ENCODE assay signal across 26 cellular contexts in the genomic region with DNA sequence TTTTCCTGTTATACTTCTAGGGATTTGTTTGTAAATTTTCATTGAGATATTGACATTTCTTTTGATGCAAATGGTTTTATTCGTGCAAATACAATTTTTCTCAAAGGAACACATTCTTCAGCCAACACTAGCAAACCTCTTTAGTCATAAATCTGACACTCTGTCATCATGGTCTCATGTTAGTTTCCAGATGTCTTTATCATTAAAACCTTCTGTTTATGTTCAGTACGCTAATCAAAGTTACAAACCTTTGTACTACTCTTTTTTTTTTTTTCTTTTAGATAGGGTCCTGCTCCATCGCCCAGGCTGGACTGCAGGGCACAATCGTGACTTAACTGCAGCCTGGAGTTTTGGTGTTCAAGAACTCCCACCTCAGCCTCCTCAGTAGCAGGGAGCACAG. TPM values are rescaled to one million over a fixed set of nuclear protein-coding genes. Genes with fewer than 3 reads are reported as not detected.
A peak's percentile ranks its signal among the peaks of the same experiment; 100 is the strongest.
DNase-seq lines count a peak whose midpoint lies in the region; ATAC-seq, FAIRE-seq and TF ChIP-seq lines count a peak whose summit lies in the region.
"Had no signal": no experiment of that assay in that cellular context is flagged by ENCODE, and none has a peak within 500 bp of the region (broad histone marks: within the 10 kb centered on the region; RNA-seq: fewer than 3 reads in every experiment).

No MANE protein-coding gene starts in this region.

- intact Hi-C loops in K562 (cut with micrococcal nuclease), result loop anchor here (10.0 kb wide), 1 partner anchor 318 kb away; no protein-coding TSS in a partner anchor

- H3K4me1 ChIP-seq in SK-N-SH (ENCODE audit: control insufficient read depth in 1 of 2, insufficient read depth in 2 of 2, low read depth in 1 of 2, low read length in 1 of 2), result no peaks in the 10 kb centered on the region
- H3K4me1 ChIP-seq in K562 (replicated peaks in 1 of 2; ENCODE audit: control insufficient read depth in 2 of 2, insufficient read depth in 2 of 2, low read length in 2 of 2), result no peaks in the 10 kb centered on the region; a peak in 2 of 5 replicates
- peaks cover 2% of the 10 kb centered on the region for H3K4me1 ChIP-seq in mesenchymal stem cell (ENCODE audit: control insufficient read depth, insufficient read depth, low read depth, low read length)
- H3K4me1 ChIP-seq in GM23248 (ENCODE audit: insufficient read depth), result no peaks in the 10 kb centered on the region
- H3K4me1 ChIP-seq: A549; BE2C; BLaER1 treated with 17β-estradiol and CSF1 and Interleukin-3, amounts not matched to agents 10 nM and 100 nM had no signal

- no peak overlapping the region for H2BK12ac ChIP-seq in mesenchymal stem cell (ENCODE audit: low read length in 2 of 2)

- FAIRE-seq in K562 (lab: Jason Lieb, UNC), result no peak
- FAIRE-seq: A549, D721Med, GM12891, GM18507, H1 had no signal

- no peaks in the 10 kb centered on the region for H3K79me1 ChIP-seq in mesenchymal stem cell (replicated peaks; ENCODE audit: low read length, poor library complexity, severe bottlenecking)

- no peak overlapping the region for H2BK15ac ChIP-seq in mesenchymal stem cell (ENCODE audit: low read depth, poor library complexity, severe bottlenecking)

- POLR2A ChIA-PET in HEK293T (lab: Yijun Ruan, JAX) (no interaction called here), SK-N-SH (lab: Yijun Ruan, JAX) (no interaction called here), K562 (lab: Yijun Ruan, JAX) (interaction anchor here (0.6 kb wide), 1 partner anchor 206 kb away, joined by 4 read pairs; no protein-coding TSS in a partner anchor)

- peak; percentile 70 for ATAC-seq in K562
- ATAC-seq in GM19463 (IDR thresholded peaks at IDR 0.05; ENCODE audit: unreplicated experiment), result no peak
- ATAC-seq: A549 had no signal

- H3K9me3 ChIP-seq in SK-N-SH, result no peaks in the 10 kb centered on the region
- H3K9me3 ChIP-seq in K562 (replicated peaks; ENCODE audit: control insufficient read depth, insufficient read depth, low read depth, low read length), result no peaks in the 10 kb centered on the region
- peaks cover 12% of the 10 kb centered on the region for H3K9me3 ChIP-seq in mesenchymal stem cell (ENCODE audit: control insufficient read depth, low read length)
- no peaks in the 10 kb centered on the region for H3K9me3 ChIP-seq in GM23248 (ENCODE audit: low read depth)
- H3K9me3 ChIP-seq: A549, BE2C had no signal

- H4K91ac ChIP-seq in mesenchymal stem cell (ENCODE audit: low read length), result no peak overlapping the region

- H2AFZ ChIP-seq in SK-N-SH (ENCODE audit: low read depth) (no peak overlapping the region), K562 (ENCODE audit: low read depth, low read length) (no peak overlapping the region), mesenchymal stem cell (ENCODE audit: low read depth, low read length) (no peak overlapping the region), GM23248 (no peak overlapping the region)

- BruUV-seq in K562 (replicated peaks; lab: Mats Ljungman, UMichigan), result no TSS peak

- H3K4me3 ChIP-seq in SK-N-SH (ENCODE audit: low read depth in 2 of 2, low read length in 1 of 2), result no peak overlapping the region
- no peak overlapping the region for H3K4me3 ChIP-seq in K562
- no peak overlapping the region for H3K4me3 ChIP-seq in mesenchymal stem cell (ENCODE audit: insufficient read depth in 1 of 2, low read depth in 1 of 2, low read length in 2 of 2)
- no peak overlapping the region for H3K4me3 ChIP-seq in GM23248
- H3K4me3 ChIP-seq: A549; BLaER1 treated with 17β-estradiol and CSF1 and Interleukin-3, amounts not matched to agents 10 nM and 100 nM had no signal

- in situ Hi-C loops in K562 (cut with MboI), result no loop called here
- in situ Hi-C loops in GM23248 (cut with MboI), result no loop called here

- H3K27me3 ChIP-seq in SK-N-SH (ENCODE audit: insufficient read depth), result no peaks in the 10 kb centered on the region
- no peaks in the 10 kb centered on the region for H3K27me3 ChIP-seq in K562 (ENCODE audit: control insufficient read depth in 2 of 2, insufficient read depth in 2 of 2, low read length in 2 of 2)
- H3K27me3 ChIP-seq in mesenchymal stem cell (ENCODE audit: control insufficient read depth in 1 of 2, insufficient read depth in 1 of 2, low read length in 2 of 2), result no peaks in the 10 kb centered on the region
- H3K27me3 ChIP-seq in GM23248 (replicated peaks; ENCODE audit: insufficient read depth), result no peaks in the 10 kb centered on the region
- H3K27me3 ChIP-seq: BE2C; BLaER1 treated with 17β-estradiol and CSF1 and Interleukin-3, amounts not matched to agents 10 nM and 100 nM had no signal

- H3F3A ChIP-seq in SK-N-SH (replicated peaks; ENCODE audit: insufficient read depth), result no peaks in the 10 kb centered on the region
- H3F3A ChIP-seq in GM23248 (ENCODE audit: insufficient read depth), result no peaks in the 10 kb centered on the region

- peak overlapping the region; percentile 71 for H2AK5ac ChIP-seq in mesenchymal stem cell (ENCODE audit: low read length, severe bottlenecking)

- H3K4ac ChIP-seq in mesenchymal stem cell (ENCODE audit: low read depth in 1 of 2, low read length in 2 of 2), result no peak overlapping the region

- H3K23ac ChIP-seq in mesenchymal stem cell (ENCODE audit: low read length in 2 of 2), result no peak overlapping the region

- H3K4me2 ChIP-seq in SK-N-SH (no peak overlapping the region), K562 (ENCODE audit: insufficient read depth, low read length) (no peak overlapping the region), mesenchymal stem cell (ENCODE audit: low read length, poor library complexity, severe bottlenecking) (no peak overlapping the region), GM23248 (ENCODE audit: unreplicated experiment) (no peak overlapping the region)
- H3K4me2 ChIP-seq: A549; BLaER1 treated with 17β-estradiol and CSF1 and Interleukin-3, amounts not matched to agents 10 nM and 100 nM had no signal

- TF ChIP-seq CTCF in SK-N-SH (IDR thresholded peaks at IDR 0.05) (no peak), K562 (IDR thresholded peaks at IDR 0.05 in 2 of 3, conservative IDR thresholded peaks at IDR 0.05 in 1 of 3; ENCODE audit: insufficient read depth in 2 of 3, low read depth in 1 of 3, low read length in 3 of 3) (no peak)

- no peak overlapping the region for H2BK5ac ChIP-seq in mesenchymal stem cell (ENCODE audit: low read depth, low read length, poor library complexity, severe bottlenecking)

- TF ChIP-seq RAD21 in SK-N-SH (IDR thresholded peaks at IDR 0.05; ENCODE audit: low read length), result no peak
- TF ChIP-seq RAD21 in K562 (CRISPR knock-in tag; conservative IDR thresholded peaks at IDR 0.05 in 1 of 2, IDR thresholded peaks at IDR 0.05 in 1 of 2), result no peak

- 26% methylated on average over 4 of the region's 4 CpGs for WGBS in SK-N-SH (ENCODE audit: low lambda C conversion rate)
- 1% methylated on average over 4 of the region's 4 CpGs for WGBS in K562 (ENCODE audit: insufficient coverage, low coverage, missing lambda C conversion rate)
- 77% methylated on average over 4 of the region's 4 CpGs for WGBS in mesenchymal stem cell
- WGBS in GM23248 (ENCODE audit: low coverage in 1 of 2, low lambda C conversion rate in 2 of 2, missing lambda C conversion rate in 2 of 2), 2 experiments, result 6 to 7% methylated on average over 4 of the region's 4 CpGs

- no peak for TF ChIP-seq POLR2A in K562 (conservative IDR thresholded peaks at IDR 0.05)

- H2BK120ac ChIP-seq in mesenchymal stem cell (ENCODE audit: low read depth, low read length), result no peak overlapping the region

- H3K9ac ChIP-seq in SK-N-SH, result no peak overlapping the region
- H3K9ac ChIP-seq in K562 (ENCODE audit: insufficient read depth in 1 of 2, low read depth in 2 of 2, low read length in 2 of 2), result no peak overlapping the region
- H3K9ac ChIP-seq in mesenchymal stem cell (ENCODE audit: low read length), result no peak overlapping the region
- H3K9ac ChIP-seq in GM23248, result no peak overlapping the region
- H3K9ac ChIP-seq: BLaER1 treated with 17β-estradiol and CSF1 and Interleukin-3, amounts not matched to agents 10 nM and 100 nM had no signal

- CTCF ChIA-PET in HEK293T (lab: Yijun Ruan, JAX) (interaction anchor here (0.9 kb wide), 1 partner anchor 114 kb away, joined by 3 read pairs; no protein-coding TSS in a partner anchor), SK-N-SH (lab: Yijun Ruan, JAX) (interaction anchor here (3.7 kb wide), 1 partner anchor 133 kb away, joined by 18 read pairs; no protein-coding TSS in a partner anchor), K562 (lab: Yijun Ruan, JAX; ENCODE audit: low intra/inter-chr PET ratio) (interaction anchor here (0.7 kb wide), 1 partner anchor 222 kb away, joined by 3 read pairs; no protein-coding TSS in a partner anchor)

- no peak overlapping the region for H3K14ac ChIP-seq in mesenchymal stem cell (ENCODE audit: low read length in 2 of 2)

- H3K79me2 ChIP-seq in SK-N-SH (ENCODE audit: insufficient read depth) (no peaks in the 10 kb centered on the region), K562 (ENCODE audit: control insufficient read depth, insufficient read depth, low read length) (no peaks in the 10 kb centered on the region), GM23248 (ENCODE audit: insufficient read depth) (no peaks in the 10 kb centered on the region)

- H3K18ac ChIP-seq in mesenchymal stem cell (ENCODE audit: low read depth in 1 of 2, low read length in 2 of 2), result no peak overlapping the region

- H3K9me2 ChIP-seq in SK-N-SH (no peaks in the 10 kb centered on the region), GM23248 (ENCODE audit: insufficient read depth) (no peaks in the 10 kb centered on the region)

- H3K9me1 ChIP-seq in K562 (ENCODE audit: control insufficient read depth, insufficient read depth, low read length), result no peaks in the 10 kb centered on the region

- DNase-seq in HEK293T (ENCODE audit: extremely low spot score) (no peak), SK-N-SH (no peak), K562 (ENCODE audit: extremely low read depth in 1 of 4, low spot score in 3 of 4) (peak in 3 of 4 experiments; percentile 11 to 40 (median 27)), mesenchymal stem cell (no peak), GM23248 (no peak), RKO (ENCODE audit: low spot score) (no peak)
- DNase-seq: 8988T; ACHN; AML-193; BE2C; CD4-positive, alpha-beta T cell; CD8-positive, alpha-beta memory T cell; DMS 273 treated with DMSO at 0.1 percent for 48 hours; DMS79; EL; GDM1; H7; HCEC 1CT had no signal

- H4K20me1 ChIP-seq in SK-N-SH (ENCODE audit: insufficient read depth) (no peaks in the 10 kb centered on the region), K562 (replicated peaks; ENCODE audit: control insufficient read depth, insufficient read depth, low read length) (no peaks in the 10 kb centered on the region), GM23248 (ENCODE audit: insufficient read depth) (no peaks in the 10 kb centered on the region)
- H4K20me1 ChIP-seq: BLaER1 treated with 17β-estradiol and CSF1 and Interleukin-3, amounts not matched to agents 10 nM and 100 nM had no signal

- no peaks in the 10 kb centered on the region for H3K36me3 ChIP-seq in SK-N-SH (replicated peaks in 1 of 2; ENCODE audit: control insufficient read depth in 1 of 2, insufficient read depth in 2 of 2, low read length in 1 of 2)
- H3K36me3 ChIP-seq in K562 (ENCODE audit: control insufficient read depth, insufficient read depth, low read length), result no peaks in the 10 kb centered on the region
- H3K36me3 ChIP-seq in mesenchymal stem cell (ENCODE audit: control insufficient read depth in 1 of 2, insufficient read depth in 2 of 2, low read depth in 1 of 2, low read length in 2 of 2), result no peaks in the 10 kb centered on the region
- H3K36me3 ChIP-seq in GM23248 (ENCODE audit: low read depth), result no peaks in the 10 kb centered on the region
- H3K36me3 ChIP-seq: BE2C; BLaER1 treated with 17β-estradiol and CSF1 and Interleukin-3, amounts not matched to agents 10 nM and 100 nM had no signal

- no peak overlapping the region for H4K8ac ChIP-seq in mesenchymal stem cell (ENCODE audit: low read length)

- H3K27ac ChIP-seq in SK-N-SH (ENCODE audit: low read depth in 2 of 2, low read length in 1 of 2) (no peak overlapping the region), K562 (ENCODE audit: extremely low read depth, low read depth, low read length) (no peak overlapping the region), mesenchymal stem cell (ENCODE audit: low read length, poor library complexity, severe bottlenecking) (no peak overlapping the region), GM23248 (no peak overlapping the region)
- H3K27ac ChIP-seq: A549; BLaER1 treated with 17β-estradiol and CSF1 and Interleukin-3, amounts not matched to agents 10 nM and 100 nM had no signal

- TF ChIP-seq EP300 in SK-N-SH (IDR thresholded peaks at IDR 0.05; ENCODE audit: borderline replicate concordance in 1 of 2, low read depth in 1 of 2, low read length in 1 of 2) (no peak), K562 (IDR thresholded peaks at IDR 0.05; ENCODE audit: low read length) (peak; percentile 66; the same call in 1 of the 2 replicates)

RNA-seq across cellular contexts. Expression of a gene that starts 7.1 kb away (rescaled TPM):
- polyA plus RNA-seq in SK-N-SH (2012; rRNA removed), result not detected in 2 replicates
- not detected in 2 replicates for polyA plus RNA-seq in SK-N-SH (2012; cell fraction: cytosol; rRNA removed)
- not detected in 2 replicates for polyA plus RNA-seq in SK-N-SH (2012; cell fraction: nucleus; rRNA removed)
- not detected in 2 replicates for total RNA-seq in K562 (2011; cell fraction: chromatin; rRNA removed; ENCODE audit: low replicate concordance)
- not detected in 2 replicates for total RNA-seq in K562 (2011; cell fraction: nucleolus; rRNA removed)
- not detected in 2 replicates for total RNA-seq in K562 (2011; cell fraction: nucleoplasm; rRNA removed)
- total RNA-seq in K562 (2014; rRNA removed), result not detected in 2 replicates
- total RNA-seq in K562 (2014; rRNA removed; fragmentation: Illumina TruSeq; extraction: Trizol), result not detected in 2 replicates
- total RNA-seq in K562 (2015; rRNA removed; fragmentation: Illumina TruSeq; extraction: Trizol), result not detected in 2 replicates
- not detected in 2 replicates for total RNA-seq in K562 (2021)
- not detected in 2 replicates for polyA plus RNA-seq in K562 (2011; rRNA removed)
- polyA plus RNA-seq in K562 (2011; cell fraction: cytosol; rRNA removed), result not detected in 2 replicates
- polyA plus RNA-seq in K562 (2011; cell fraction: nucleus; rRNA removed), result not detected in 2 replicates
- not detected in 2 replicates for polyA plus RNA-seq in K562 (2012)
- not detected in 2 replicates for polyA plus RNA-seq in K562 (2014; fragmentation: Illumina TruSeq; extraction: Trizol)
- polyA plus RNA-seq in K562 (2014; fragmentation: Nextera tagmentation; extraction: Ambion mirVana), result not detected
- 0.07 TPM in 1 of 2 replicates, not detected in the other for polyA plus RNA-seq in K562 (2014; rRNA removed)
- not detected in 2 replicates for polyA minus RNA-seq in K562 (2011; rRNA and poly(A)+ RNA removed)
- not detected in 2 replicates for polyA minus RNA-seq in K562 (2011; cell fraction: cytosol; rRNA and poly(A)+ RNA removed)
- not detected in 2 replicates for polyA minus RNA-seq in K562 (2011; cell fraction: nucleus; rRNA and poly(A)+ RNA removed)
- not detected for polyA plus RNA-seq in mesenchymal stem cell (2013, experiment 1 of 2)
- polyA plus RNA-seq in mesenchymal stem cell (2013, experiment 2 of 2), result not detected
- not detected in 2 replicates for total RNA-seq in GM23248 (2014; rRNA removed; shearing (Covaris generic))
- not detected in 2 replicates for polyA plus RNA-seq in GM23248 (2016; fragmentation: Nextera tagmentation; extraction: Ambion mirVana)
- total RNA-seq: CD4-positive, alpha-beta T cell; CD8-positive, alpha-beta memory T cell; H1; H7 had no signal
- polyA plus RNA-seq: A549; CD14-positive monocyte; CD8-positive, alpha-beta memory T cell; H1 had no signal

RNA-seq across cellular contexts. Expression of a gene that starts 44.8 kb away (rescaled TPM):
- polyA plus RNA-seq in SK-N-SH (2012; rRNA removed) (1.6 and 1.8 TPM in 2 replicates), K562 (2011; rRNA removed) (10.9 and 15.4 TPM in 2 replicates), K562 (2014; fragmentation: Illumina TruSeq; extraction: Trizol) (23.4 and 31.8 TPM in 2 replicates), K562 (2014; fragmentation: Nextera tagmentation; extraction: Ambion mirVana) (10 to 100 TPM; 15.6 to 21.7 TPM), K562 (2014; rRNA removed) (12.3 and 14.6 TPM in 2 replicates), GM23248 (2016; fragmentation: Nextera tagmentation; extraction: Ambion mirVana) (2.1 and 2.2 TPM in 2 replicates)
- 2.1 and 2.7 TPM in 2 replicates for polyA plus RNA-seq in SK-N-SH (2012; cell fraction: cytosol; rRNA removed)
- polyA plus RNA-seq in SK-N-SH (2012; cell fraction: nucleus; rRNA removed), result 1.2 and 1.8 TPM in 2 replicates
- total RNA-seq in K562 (2011; cell fraction: chromatin; rRNA removed; ENCODE audit: low replicate concordance), result 11.5 and 22.5 TPM in 2 replicates
- total RNA-seq in K562 (2011; cell fraction: nucleolus; rRNA removed), result 7.8 and 8.2 TPM in 2 replicates
- total RNA-seq in K562 (2011; cell fraction: nucleoplasm; rRNA removed), result 9.5 and 13.7 TPM in 2 replicates
- total RNA-seq in K562 (2014; rRNA removed) (13.0 and 14.3 TPM in 2 replicates), K562 (2014; rRNA removed; fragmentation: Illumina TruSeq; extraction: Trizol) (35.8 and 37.0 TPM in 2 replicates), K562 (2015; rRNA removed; fragmentation: Illumina TruSeq; extraction: Trizol) (26.8 and 28.6 TPM in 2 replicates), K562 (2021) (28.9 and 33.9 TPM in 2 replicates)
- polyA plus RNA-seq in K562 (2011; cell fraction: cytosol; rRNA removed), result 4.6 and 5.5 TPM in 2 replicates
- 3.5 and 3.6 TPM in 2 replicates for polyA plus RNA-seq in K562 (2011; cell fraction: nucleus; rRNA removed)
- polyA plus RNA-seq in K562 (2012), result 9.6 and 18.6 TPM in 2 replicates
- 32.8 and 34.1 TPM in 2 replicates for polyA minus RNA-seq in K562 (2011; rRNA and poly(A)+ RNA removed)
- 8.8 and 16.9 TPM in 2 replicates for polyA minus RNA-seq in K562 (2011; cell fraction: cytosol; rRNA and poly(A)+ RNA removed)
- 9.8 and 15.9 TPM in 2 replicates for polyA minus RNA-seq in K562 (2011; cell fraction: nucleus; rRNA and poly(A)+ RNA removed)
- 1.5 TPM for polyA plus RNA-seq in mesenchymal stem cell (2013, experiment 1 of 2)
- 1.5 TPM for polyA plus RNA-seq in mesenchymal stem cell (2013, experiment 2 of 2)
- total RNA-seq in GM23248 (2014; rRNA removed; shearing (Covaris generic)), result 1.3 and 1.4 TPM in 2 replicates
- total RNA-seq: CD4-positive, alpha-beta T cell had no signal
- polyA plus RNA-seq: CD8-positive, alpha-beta memory T cell had no signal

Comparison
In these comparisons a context has a peak if more than half of its experiments do, and no peak if none do; other contexts are left out.
1. DNase-seq: peak in K562 (3 of 4); none in HEK293T (single experiment), SK-N-SH (single experiment), mesenchymal stem cell (single experiment), GM23248 (single experiment) and RKO (single experiment).